Comparison of ENCODE assay signal across 1 cellular context in the genomic region with DNA sequence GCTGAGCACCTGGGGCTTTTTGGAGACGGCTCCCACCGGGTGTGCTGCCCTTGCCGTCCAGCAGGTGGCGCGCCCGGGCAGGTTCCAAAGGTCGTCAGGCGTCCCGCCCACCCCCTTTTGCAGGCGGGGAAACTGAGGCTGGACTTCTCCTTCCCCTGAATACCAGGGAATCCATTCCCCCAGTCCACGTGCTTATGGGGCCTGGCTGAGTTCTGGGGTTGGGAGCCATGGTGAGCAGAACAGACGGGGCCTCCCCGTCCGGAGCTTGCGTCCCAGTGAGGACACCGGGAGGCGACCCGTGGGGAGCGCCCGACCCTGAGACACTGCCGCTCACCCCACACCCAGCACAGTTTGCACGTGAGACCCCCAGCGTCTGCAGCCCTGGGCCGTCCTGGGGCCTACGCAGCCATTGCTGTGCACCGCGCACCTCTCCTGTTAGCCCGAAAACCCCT.
TF ChIP-seq lines count a peak whose summit lies in the region.

No MANE protein-coding gene starts in this region.

TF ChIP-seq in GM12878, 131 proteins besides CTCF, POLR2A, EP300 and RAD21 (continued from another document):
- TF ChIP-seq STAT1 (conservative IDR thresholded peaks at IDR 0.05) (no peak), NR2F1 (conservative IDR thresholded peaks at IDR 0.05) (0 out of 2 replicates have a peak, but pooled peaks have one; percentile 29), SUZ12 (IDR thresholded peaks at IDR 0.05; ENCODE audit: unreplicated experiment) (no peak), TARDBP (IDR thresholded peaks at IDR 0.05; ENCODE audit: borderline replicate concordance) (no peak)
- TF ChIP-seq, protein P1, sequence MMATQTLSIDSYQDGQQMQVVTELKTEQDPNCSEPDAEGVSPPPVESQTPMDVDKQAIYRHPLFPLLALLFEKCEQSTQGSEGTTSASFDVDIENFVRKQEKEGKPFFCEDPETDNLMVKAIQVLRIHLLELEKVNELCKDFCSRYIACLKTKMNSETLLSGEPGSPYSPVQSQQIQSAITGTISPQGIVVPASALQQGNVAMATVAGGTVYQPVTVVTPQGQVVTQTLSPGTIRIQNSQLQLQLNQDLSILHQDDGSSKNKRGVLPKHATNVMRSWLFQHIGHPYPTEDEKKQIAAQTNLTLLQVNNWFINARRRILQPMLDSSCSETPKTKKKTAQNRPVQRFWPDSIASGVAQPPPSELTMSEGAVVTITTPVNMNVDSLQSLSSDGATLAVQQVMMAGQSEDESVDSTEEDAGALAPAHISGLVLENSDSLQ (IDR thresholded peaks at IDR 0.05), result no peak
